In genomic region chr6:13574571-13575376, GRCh38 we compare ENCODE assay signal across 8 cellular contexts. TPM values are rescaled to one million over a fixed set of nuclear protein-coding genes. Genes with fewer than 3 reads are reported as not detected.
A peak's percentile ranks its signal among the peaks of the same experiment; 100 is the strongest.
DNase-seq lines count a peak whose midpoint lies in the region; ATAC-seq and TF ChIP-seq lines count a peak whose summit lies in the region.

SIRT5 (plus strand) TSS chr6:13574601; CDS start chr6:13584111, 9,510 bp downstream.

- intact Hi-C loops in sigmoid colon (cut with DNase I) = loop anchor here (1.0 to 2.0 kb wide), 4 partner anchors 40 to 238 kb away; partner anchors contain the start of genes GFOD1, NOL7 and RANBP9

- peaks cover 0 to 4% (median 0%) of the 10 kb centered on the region in 4 donors for H3K36me3 ChIP-seq in sigmoid colon

- TF ChIP-seq POLR2A in sigmoid colon (IDR thresholded peaks at IDR 0.05) = peak; percentile 63 to 90

- TF ChIP-seq EP300 in sigmoid colon (IDR thresholded peaks at IDR 0.05) = no peak

- WGBS in sigmoid colon, 2 donors = 0 to 1% methylated on average over 52 of the region's 52 CpGs

- no peak for TF ChIP-seq CTCF in sigmoid colon (IDR thresholded peaks at IDR 0.05)

- peak within 1 kb of the TSS; percentile 88 to 99 (median 98) for H3K27ac ChIP-seq in sigmoid colon

- no peaks in the 10 kb centered on the region for H3K9me3 ChIP-seq in sigmoid colon

- peak; percentile 64 for ATAC-seq in HG02973 (IDR thresholded peaks at IDR 0.05; ENCODE audit: unreplicated experiment)

- peaks cover 0 to 18% (median 8%) of the 10 kb centered on the region in 4 donors for H3K4me1 ChIP-seq in sigmoid colon

- peak; percentile 84 for DNase-seq in NK-92 treated with Interleukin-12 subunit alpha and Interleukin-12 subunit beta, amount 100 ng/mL, for 24 hours (lab: John Stamatoyannopoulos, UW)
- DNase-seq in NK-92 (lab: John Stamatoyannopoulos, UW; ENCODE audit: unreplicated experiment) (no peak), NCI-H1930 (lab: John Stamatoyannopoulos, UW) (peak; percentile 78 to 86), T-helper 9 cell (peak; percentile 58), astrocyte of the hippocampus (ENCODE audit: low read depth, low spot score) (peak; percentile 89), iPS DF 19.7 (ENCODE audit: low read depth, low spot score) (peak; percentile 70), sigmoid colon (peak; percentile 88)

- no peaks in the 10 kb centered on the region for H3K27me3 ChIP-seq in sigmoid colon

- H3K4me3 ChIP-seq in sigmoid colon = peak within 1 kb of the TSS; percentile 61 to 97 (median 87)

RNA-seq across cellular contexts. Expression of gene SIRT5, which starts in this region (rescaled TPM):
- 10 to 100 TPM in 1 of 4 donors, 1 to 10 TPM in 3; 5.8 to 13.3 (median 9.2) TPM for total RNA-seq in sigmoid colon
- polyA plus RNA-seq in sigmoid colon = 10 to 100 TPM in 1 of 3 donors, 1 to 10 TPM in 2; 8.0 to 12.5 (median 8.4) TPM
